ENCODE assay signal across 1 cellular context in the genomic region with DNA sequence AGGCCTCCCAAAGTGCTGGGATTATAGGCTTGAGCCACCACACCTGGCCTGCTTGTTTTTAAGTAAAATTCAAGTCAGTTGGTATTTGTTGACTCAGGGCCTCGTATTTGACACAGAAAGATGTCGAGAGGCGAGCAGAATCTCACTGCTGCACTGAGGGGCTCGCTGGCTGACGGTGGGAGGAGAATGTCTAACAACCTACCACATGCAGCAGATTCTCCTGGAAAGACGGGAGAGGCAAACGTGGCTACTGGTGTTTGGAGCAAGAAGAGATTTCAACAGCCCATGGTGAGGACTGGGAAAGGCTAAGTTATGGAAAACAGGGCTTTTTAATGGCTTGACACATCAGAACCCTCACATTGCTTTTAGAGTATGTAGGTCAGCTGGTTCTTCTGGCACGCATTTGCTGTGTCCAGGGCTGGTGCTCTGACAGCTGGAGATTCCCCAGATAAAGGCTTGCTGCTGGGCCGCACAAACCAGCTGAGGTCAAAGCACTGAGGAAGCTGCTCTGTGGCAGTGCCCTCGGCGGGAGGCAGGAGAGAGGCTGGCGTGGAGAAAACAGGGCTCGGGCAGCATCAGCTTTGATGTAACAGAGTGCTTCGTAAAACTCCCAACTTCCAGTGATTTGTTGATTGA.
TF ChIP-seq lines count a peak whose summit lies in the region.

No MANE protein-coding gene starts in this region.

TF ChIP-seq in H1, 55 proteins besides CTCF, POLR2A, EP300 and RAD21:
- no peak for TF ChIP-seq CBX5 (IDR thresholded peaks at IDR 0.05; ENCODE audit: low read depth, low read length)
- TF ChIP-seq ASH2L (IDR thresholded peaks at IDR 0.05; ENCODE audit: low read length): no peak
- no peak for TF ChIP-seq TEAD4 (IDR thresholded peaks at IDR 0.05; ENCODE audit: low read depth, low read length)
- no peak for TF ChIP-seq TAF1 (IDR thresholded peaks at IDR 0.05; ENCODE audit: low read depth, low read length)
- no peak for TF ChIP-seq YY1 (IDR thresholded peaks at IDR 0.05; ENCODE audit: low read depth, low read length)
- no peak for TF ChIP-seq BACH1 (IDR thresholded peaks at IDR 0.05; ENCODE audit: low read length)
- no peak for TF ChIP-seq SIRT6 (IDR thresholded peaks at IDR 0.05; ENCODE audit: low read length)
- no peak for TF ChIP-seq BCL11A (IDR thresholded peaks at IDR 0.05; ENCODE audit: low read depth in 2 of 2, low read length in 2 of 2)
- TF ChIP-seq EGR1 (IDR thresholded peaks at IDR 0.05; ENCODE audit: borderline replicate concordance, low read depth, low read length): no peak
- no peak for TF ChIP-seq JUND (IDR thresholded peaks at IDR 0.05; ENCODE audit: low read length)
- TF ChIP-seq, protein P1, sequence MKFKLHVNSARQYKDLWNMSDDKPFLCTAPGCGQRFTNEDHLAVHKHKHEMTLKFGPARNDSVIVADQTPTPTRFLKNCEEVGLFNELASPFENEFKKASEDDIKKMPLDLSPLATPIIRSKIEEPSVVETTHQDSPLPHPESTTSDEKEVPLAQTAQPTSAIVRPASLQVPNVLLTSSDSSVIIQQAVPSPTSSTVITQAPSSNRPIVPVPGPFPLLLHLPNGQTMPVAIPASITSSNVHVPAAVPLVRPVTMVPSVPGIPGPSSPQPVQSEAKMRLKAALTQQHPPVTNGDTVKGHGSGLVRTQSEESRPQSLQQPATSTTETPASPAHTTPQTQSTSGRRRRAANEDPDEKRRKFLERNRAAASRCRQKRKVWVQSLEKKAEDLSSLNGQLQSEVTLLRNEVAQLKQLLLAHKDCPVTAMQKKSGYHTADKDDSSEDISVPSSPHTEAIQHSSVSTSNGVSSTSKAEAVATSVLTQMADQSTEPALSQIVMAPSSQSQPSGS (IDR thresholded peaks at IDR 0.05; ENCODE audit: low read length): no peak
- no peak for TF ChIP-seq KDM4A (IDR thresholded peaks at IDR 0.05; ENCODE audit: low read depth, low read length, severe bottlenecking)
